In the genomic region with DNA sequence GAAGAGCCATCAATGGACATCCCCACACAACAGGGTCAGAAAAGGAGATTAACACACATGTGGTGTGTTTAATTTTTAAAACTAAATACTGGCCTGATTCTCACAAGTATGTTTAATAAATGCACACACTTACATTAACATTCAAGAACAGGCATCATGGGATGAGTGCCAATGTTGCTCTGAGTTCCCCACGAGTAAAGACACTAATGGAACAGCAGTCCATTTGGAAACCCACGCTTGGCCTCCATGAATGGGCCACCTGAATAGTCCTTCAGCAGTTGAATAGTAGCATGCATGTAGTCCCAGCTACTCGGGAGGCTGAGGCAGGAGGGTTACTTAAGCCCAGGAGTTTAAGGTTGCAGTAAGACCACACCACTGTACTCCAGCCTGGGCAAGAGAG, we compare ENCODE assay signal across 27 cellular contexts.
A peak's percentile ranks its signal among the peaks of the same experiment; 100 is the strongest.
DNase-seq lines count a peak whose midpoint lies in the region; ATAC-seq and TF ChIP-seq lines count a peak whose summit lies in the region.
"Had no signal": no experiment of that assay in that cellular context is flagged by ENCODE, and none has a peak within 500 bp of the region (broad histone marks: within the 10 kb centered on the region; RNA-seq: fewer than 3 reads in every experiment).

No MANE protein-coding gene starts in this region.

- no peak for TF ChIP-seq EP300 in esophagus muscularis mucosa (IDR thresholded peaks at IDR 0.05)

- H3K27me3 Mint-ChIP-seq in activated CD4-positive, alpha-beta T cell treated with anti-CD3 and anti-CD28 coated beads, Interleukin-2, amount 10 ng/mL, durations not matched to agents 24 days and 14 days: peaks cover 2% of the 10 kb centered on the region

- intact Hi-C loops in activated CD4-positive, alpha-beta T cell treated with anti-CD3 and anti-CD28 coated beads, Interleukin-2, amount 10 ng/mL, durations not matched to agents 24 days and 14 days (cut with micrococcal nuclease): no loop called here
- intact Hi-C loops in esophagus muscularis mucosa (cut with DNase I): no loop called here
- intact Hi-C loops in left cardiac atrium (cut with DNase I): no loop called here
- intact Hi-C loops in aorta (cut with DNase I): no loop called here

- no peak overlapping the region for H3K27ac ChIP-seq in esophagus muscularis mucosa (replicated peaks in 1 of 4)
- H3K27ac ChIP-seq in aorta (ENCODE audit: low read depth in 1 of 2, low read length in 2 of 2): no peak overlapping the region
- H3K27ac ChIP-seq in effector memory CD4-positive, alpha-beta T cell (ENCODE audit: insufficient read depth, low read length, poor library complexity, severe bottlenecking): no peak overlapping the region
- H3K27ac ChIP-seq: 22Rv1, PC-9 had no signal

- no peaks in the 10 kb centered on the region for H3K9me3 Mint-ChIP-seq in activated CD4-positive, alpha-beta T cell treated with anti-CD3 and anti-CD28 coated beads, Interleukin-2, amount 10 ng/mL, durations not matched to agents 24 days and 14 days

- TF ChIP-seq POLR2A in esophagus muscularis mucosa (IDR thresholded peaks at IDR 0.05; ENCODE audit: low read depth): no peak

- peak; percentile 6 for DNase-seq in activated CD4-positive, alpha-beta T cell treated with anti-CD3 and anti-CD28 coated beads, Interleukin-2, amount 10 ng/mL, durations not matched to agents 24 days and 14 days
- DNase-seq in activated CD4-positive, alpha-beta T cell treated with anti-CD3 and anti-CD28 coated beads for 1 hour: no peak
- DNase-seq in esophagus muscularis mucosa (ENCODE audit: extremely low spot score) (peak; percentile 42), left cardiac atrium (peak; percentile 39), aorta (no peak), HuH-7.5 (ENCODE audit: low spot score) (no peak), NCI-H1694 treated with DMSO at 0.1 percent for 48 hours (lab: John Stamatoyannopoulos, UW) (no peak)
- no peak for DNase-seq in effector memory CD4-positive, alpha-beta T cell
- DNase-seq: ACHN; BE2C; CD8-positive, alpha-beta memory T cell; DMS79 treated with DMSO at 0.1 percent for 48 hours; GF-D8; IMR-90; KG1; MG63; NCI-H1105 treated with DMSO at 0.1 percent for 48 hours; NCI-H146; NCI-H2029; NCI-H446 treated with DMSO at 0.1 percent for 48 hours; NCI-H526; NCI-H82; NK-92 treated with Interleukin-12 subunit alpha and Interleukin-12 subunit beta, amount 100 ng/mL, for 24 hours; PC-9; SHP77 had no signal

- H3K4me3 ChIP-seq in esophagus muscularis mucosa (no peak overlapping the region), aorta (ENCODE audit: low read length in 2 of 2) (no peak overlapping the region)
- H3K4me3 ChIP-seq in effector memory CD4-positive, alpha-beta T cell (ENCODE audit: insufficient read depth, low read depth, low read length, poor library complexity, severe bottlenecking): no peak overlapping the region
- H3K4me3 ChIP-seq: MG63, PC-9 had no signal

- H3K9me3 ChIP-seq in esophagus muscularis mucosa: peaks cover 0 to 5% (median 0%) of the 10 kb centered on the region in 4 donors
- H3K9me3 ChIP-seq in aorta (ENCODE audit: control insufficient read depth, low read length): no peaks in the 10 kb centered on the region
- H3K9me3 ChIP-seq in effector memory CD4-positive, alpha-beta T cell (ENCODE audit: control insufficient read depth, low read length): no peaks in the 10 kb centered on the region
- H3K9me3 ChIP-seq: BE2C, MG63 had no signal

- no peak overlapping the region for H3K27ac Mint-ChIP-seq in activated CD4-positive, alpha-beta T cell treated with anti-CD3 and anti-CD28 coated beads, Interleukin-2, amount 10 ng/mL, durations not matched to agents 24 days and 14 days
- H3K27ac Mint-ChIP-seq: CD8-positive, alpha-beta memory T cell had no signal

- WGBS in esophagus muscularis mucosa: 55% methylated on average over 3 of the region's 3 CpGs
- WGBS in aorta, 2 donors: 13 to 25% methylated on average over 3 of the region's 3 CpGs

- H3K36me3 ChIP-seq in esophagus muscularis mucosa (no peaks in the 10 kb centered on the region), aorta (ENCODE audit: control insufficient read depth in 1 of 2, insufficient read depth in 2 of 2, low read length in 1 of 2) (no peaks in the 10 kb centered on the region)
- no peaks in the 10 kb centered on the region for H3K36me3 ChIP-seq in effector memory CD4-positive, alpha-beta T cell (ENCODE audit: control insufficient read depth, insufficient read depth, low read length)
- H3K36me3 ChIP-seq: BE2C, MG63 had no signal

- H3K4me1 ChIP-seq in esophagus muscularis mucosa (no peaks in the 10 kb centered on the region), aorta (ENCODE audit: control insufficient read depth in 1 of 2, insufficient read depth in 2 of 2, low read length in 2 of 2) (peaks cover 0 to 2% of the 10 kb centered on the region in 2 donors)
- no peaks in the 10 kb centered on the region for H3K4me1 ChIP-seq in effector memory CD4-positive, alpha-beta T cell (ENCODE audit: control insufficient read depth, insufficient read depth, low read length, poor library complexity, severe bottlenecking)
- H3K4me1 ChIP-seq: BE2C had no signal

- peaks cover 0 to 11% (median 0%) of the 10 kb centered on the region in 4 donors for H3K27me3 ChIP-seq in esophagus muscularis mucosa
- no peaks in the 10 kb centered on the region for H3K27me3 ChIP-seq in aorta (ENCODE audit: control insufficient read depth in 1 of 2, insufficient read depth in 2 of 2, low read length in 1 of 2)
- no peaks in the 10 kb centered on the region for H3K27me3 ChIP-seq in effector memory CD4-positive, alpha-beta T cell (replicated peaks; ENCODE audit: control insufficient read depth, insufficient read depth, low read length, poor library complexity, severe bottlenecking)

- H3K4me1 Mint-ChIP-seq in activated CD4-positive, alpha-beta T cell treated with anti-CD3 and anti-CD28 coated beads, Interleukin-2, amount 10 ng/mL, durations not matched to agents 24 days and 14 days: no peaks in the 10 kb centered on the region
- H3K4me1 Mint-ChIP-seq: CD14-positive monocyte; CD8-positive, alpha-beta memory T cell had no signal

- H3K36me3 Mint-ChIP-seq in activated CD4-positive, alpha-beta T cell treated with anti-CD3 and anti-CD28 coated beads, Interleukin-2, amount 10 ng/mL, durations not matched to agents 24 days and 14 days (ENCODE audit: low read depth): no peaks in the 10 kb centered on the region
- H3K36me3 Mint-ChIP-seq: CD14-positive monocyte; CD8-positive, alpha-beta memory T cell had no signal

- no peak for TF ChIP-seq CTCF in esophagus muscularis mucosa (IDR thresholded peaks at IDR 0.05)

- H3K4me3 Mint-ChIP-seq in activated CD4-positive, alpha-beta T cell treated with anti-CD3 and anti-CD28 coated beads, Interleukin-2, amount 10 ng/mL, durations not matched to agents 24 days and 14 days: no peak overlapping the region
- H3K4me3 Mint-ChIP-seq: CD14-positive monocyte; CD8-positive, alpha-beta memory T cell had no signal

- ATAC-seq in left cardiac atrium: peak; percentile 58 to 72
- peak; percentile 45 for ATAC-seq in aorta (ENCODE audit: low FRiP score)

Comparison
In these comparisons a context has a peak if more than half of its experiments do, and no peak if none do; other contexts are left out.
1. DNase-seq: peak in activated CD4-positive, alpha-beta T cell treated with anti-CD3 and anti-CD28 coated beads, Interleukin-2, amount 10 ng/mL, durations not matched to agents 24 days and 14 days (single experiment), esophagus muscularis mucosa (single experiment) and left cardiac atrium (single experiment); none in activated CD4-positive, alpha-beta T cell treated with anti-CD3 and anti-CD28 coated beads for 1 hour (single experiment), aorta (0 of 2), effector memory CD4-positive, alpha-beta T cell (0 of 3), HuH-7.5 (single experiment) and NCI-H1694 treated with DMSO at 0.1 percent for 48 hours (single experiment).